26 cellular contexts compared by ENCODE assay signal in genomic region chr18:44855681-44856080, GRCh38.
"Had no signal": no experiment of that assay in that cellular context is flagged by ENCODE, and none has a peak within 500 bp of the region (broad histone marks: within the 10 kb centered on the region; RNA-seq: fewer than 3 reads in every experiment).

No MANE protein-coding gene starts in this region.

- H3K36me3 Mint-ChIP-seq: activated naive CD8-positive, alpha-beta T cell had no signal

- H3K9me3 ChIP-seq: adrenal gland, ascending aorta, sigmoid colon, upper lobe of right lung had no signal

- H3K4me3 Mint-ChIP-seq: activated CD4-positive, alpha-beta T cell treated with anti-CD3 and anti-CD28 coated beads, Interleukin-2, amount 10 ng/mL, durations not matched to agents 7 days and 5 days; activated CD8-positive, alpha-beta T cell treated with anti-CD3 and anti-CD28 coated beads for 36 hours; activated naive CD8-positive, alpha-beta T cell; central memory CD8-positive, alpha-beta T cell; memory B cell; natural killer cell treated with Interleukin-12 subunit alpha and Interleukin-12 subunit beta and Interleukin-15 and Interleukin-18, amount 100 ng/mL, for 72 hours; T-helper 17 cell had no signal

- H3K36me3 ChIP-seq: adrenal gland, ascending aorta, brain microvascular endothelial cell, sigmoid colon, upper lobe of right lung had no signal

- H3K9me3 Mint-ChIP-seq: activated CD4-positive, alpha-beta T cell treated with anti-CD3 and anti-CD28 coated beads, Interleukin-2, amount 10 ng/mL, durations not matched to agents 7 days and 5 days; activated CD8-positive, alpha-beta T cell treated with anti-CD3 and anti-CD28 coated beads for 36 hours; activated T-helper 2 cell treated with anti-CD3 and anti-CD28 coated beads, Interferon-gamma antibody, Interleukin-2, Interleukin-4, amounts not matched to agents 10 μg/mL and 5 μg/mL and 100 μg/mL, durations not matched to agents 14 hours and 24 hours and 36 hours; central memory CD8-positive, alpha-beta T cell; memory B cell had no signal

- ATAC-seq: activated CD8-positive, alpha-beta T cell treated with anti-CD3 and anti-CD28 coated beads for 36 hours; natural killer cell treated with Interleukin-12 subunit alpha and Interleukin-12 subunit beta and Interleukin-15 and Interleukin-18, amount 100 ng/mL, for 72 hours; stimulated activated naive CD8-positive, alpha-beta T cell treated with anti-CD3 and anti-CD28 coated beads, Interleukin-15, Interleukin-2, amounts not matched to agents 100 U/mL and 50 U/mL, for 24 hours; T-helper 17 cell; upper lobe of right lung had no signal

- H3K4me1 Mint-ChIP-seq: activated CD4-positive, alpha-beta T cell treated with anti-CD3 and anti-CD28 coated beads, Interleukin-2, amount 10 ng/mL, durations not matched to agents 7 days and 5 days; central memory CD8-positive, alpha-beta T cell; T-helper 17 cell had no signal

- DNase-seq: activated CD4-positive, alpha-beta T cell treated with anti-CD3 and anti-CD28 coated beads, Interleukin-2, amount 10 ng/mL, durations not matched to agents 7 days and 5 days; activated CD4-positive, CD25-positive, alpha-beta regulatory T cell treated with anti-CD3 and anti-CD28 coated beads, Interleukin-2, amount 50 U/mL, for 72 hours; activated CD8-positive, alpha-beta T cell treated with anti-CD3 and anti-CD28 coated beads for 36 hours; activated naive CD4-positive, alpha-beta T cell; activated T-cell treated with anti-CD3 and anti-CD28 coated beads, Interleukin-2, amount 50 U/mL, for 1 hour; adrenal gland; brain microvascular endothelial cell; effector memory CD4-positive, alpha-beta T cell; foreskin melanocyte; kidney glomerular epithelial cell; retina; sigmoid colon; stimulated activated CD4-positive, alpha-beta T cell treated with anti-CD3 and anti-CD28 coated beads, Interleukin-2, amount 100 ng/mL, for 48 hours; stimulated activated CD8-positive, alpha-beta memory T cell treated with anti-CD3 and anti-CD28 coated beads, Interleukin-4, amount 100 ng/mL, for 48 hours; stimulated activated naive CD8-positive, alpha-beta T cell treated with anti-CD3 and anti-CD28 coated beads, Interleukin-15, Interleukin-2, amounts not matched to agents 100 U/mL and 50 U/mL, for 24 hours; SW 1271; T-helper 17 cell; upper lobe of right lung had no signal

- H3K27me3 ChIP-seq: adrenal gland, ascending aorta, brain microvascular endothelial cell, sigmoid colon, upper lobe of right lung had no signal

- H3K27me3 Mint-ChIP-seq: central memory CD8-positive, alpha-beta T cell; memory B cell; natural killer cell treated with Interleukin-12 subunit alpha and Interleukin-12 subunit beta and Interleukin-15 and Interleukin-18, amount 100 ng/mL, for 72 hours; progenitor cell of endocrine pancreas had no signal

- H3K27ac ChIP-seq: adrenal gland, ascending aorta, brain microvascular endothelial cell, upper lobe of right lung, VCaP had no signal

- H3K4me1 ChIP-seq: adrenal gland had no signal

- H3K4me3 ChIP-seq: adrenal gland, ascending aorta, sigmoid colon, upper lobe of right lung had no signal

- H3K27ac Mint-ChIP-seq: activated CD4-positive, alpha-beta T cell treated with anti-CD3 and anti-CD28 coated beads, Interleukin-2, amount 10 ng/mL, durations not matched to agents 7 days and 5 days; activated CD8-positive, alpha-beta T cell treated with anti-CD3 and anti-CD28 coated beads for 36 hours; activated naive CD8-positive, alpha-beta T cell; activated T-helper 2 cell treated with anti-CD3 and anti-CD28 coated beads, Interferon-gamma antibody, Interleukin-2, Interleukin-4, amounts not matched to agents 10 μg/mL and 5 μg/mL and 100 μg/mL, durations not matched to agents 14 hours and 24 hours and 36 hours; natural killer cell treated with Interleukin-12 subunit alpha and Interleukin-12 subunit beta and Interleukin-15 and Interleukin-18, amount 100 ng/mL, for 72 hours; progenitor cell of endocrine pancreas; T-helper 17 cell had no signal
